ENCODE assay signal across 17 cellular contexts in genomic region chr16:29714396-29714795, GRCh38. TPM values are rescaled to one million over a fixed set of nuclear protein-coding genes. Genes with fewer than 3 reads are reported as not detected.
DNase-seq lines count a peak whose midpoint lies in the region; ATAC-seq, FAIRE-seq and TF ChIP-seq lines count a peak whose summit lies in the region.
"Had no signal": no experiment of that assay in that cellular context is flagged by ENCODE, and none has a peak within 500 bp of the region (broad histone marks: within the 10 kb centered on the region; RNA-seq: fewer than 3 reads in every experiment).

No MANE protein-coding gene starts in this region.

- H2AFZ ChIP-seq in HCT116 (ENCODE audit: low read depth, low read length, poor library complexity, severe bottlenecking) (peak overlapping the region; percentile 89), OCI-LY1 (ENCODE audit: low read length) (no peak overlapping the region), K562 (ENCODE audit: low read depth, low read length) (peak overlapping the region; percentile 47)

- no peaks in the 10 kb centered on the region for H3K9me1 ChIP-seq in K562 (ENCODE audit: control insufficient read depth, insufficient read depth, low read length)

- H3K79me2 ChIP-seq in HCT116 (ENCODE audit: insufficient read depth, low read length) (no peaks in the 10 kb centered on the region), OCI-LY1 (ENCODE audit: insufficient read depth, low read length) (no peaks in the 10 kb centered on the region), K562 (ENCODE audit: control insufficient read depth, insufficient read depth, low read length) (no peaks in the 10 kb centered on the region)

- H3K36me3 ChIP-seq in HCT116 (ENCODE audit: control insufficient read depth in 1 of 2, insufficient read depth in 2 of 2, low read length in 2 of 2) (no peaks in the 10 kb centered on the region), OCI-LY1 (ENCODE audit: insufficient read depth, low read length) (no peaks in the 10 kb centered on the region), K562 (ENCODE audit: control insufficient read depth, insufficient read depth, low read length) (no peaks in the 10 kb centered on the region)

- no peaks in the 10 kb centered on the region for H3K9me2 ChIP-seq in HCT116 (ENCODE audit: insufficient read depth)
- no peaks in the 10 kb centered on the region for H3K9me2 ChIP-seq in OCI-LY1 (ENCODE audit: low read depth, low read length)

- DNase-seq in activated effector memory CD4-positive, alpha-beta T cell treated with anti-CD3 and anti-CD28 coated beads, Interleukin-2, amount 50 U/mL, for 16 hours = peak; percentile 12
- DNase-seq in activated effector memory CD4-positive, alpha-beta T cell treated with Interleukin-2 at 50 U/mL for 16 hours = no peak
- DNase-seq in HCT116 (ENCODE audit: low read depth, low spot score) (no peak), K562 (ENCODE audit: extremely low read depth in 1 of 4, low spot score in 3 of 4) (no peak), NCI-H1092 (lab: John Stamatoyannopoulos, UW) (no peak)
- no peak for DNase-seq in stimulated activated naive CD4-positive, alpha-beta T cell (lab: John Stamatoyannopoulos, UW)
- DNase-seq: C1 segment of cervical spinal cord; Calu3; CD4-positive, alpha-beta T cell; DMS 273 treated with DMSO at 0.1 percent for 48 hours; DMS79; HCEC 1CT had no signal

- RAD21 ChIA-PET in HCT116 (lab: Charles Lee; ENCODE audit: low non-redundant PET in 1 of 2, low total read pairs in 2 of 2, uncharacterized antibody in 2 of 2, unreplicated experiment in 2 of 2) = no interaction called here

- no peaks in the 10 kb centered on the region for H3F3A ChIP-seq in OCI-LY1 (ENCODE audit: insufficient read depth, low read length)

- H3K4me3 ChIP-seq in HCT116 (replicated peaks in 1 of 2; ENCODE audit: low read depth in 1 of 2, low read length in 2 of 2) (no peak overlapping the region), OCI-LY1 (ENCODE audit: low read depth, low read length, poor library complexity, severe bottlenecking) (no peak overlapping the region), K562 (no peak overlapping the region)

- no peak overlapping the region for H3K9ac ChIP-seq in HCT116 (ENCODE audit: low read length)
- no peak overlapping the region for H3K9ac ChIP-seq in OCI-LY1 (ENCODE audit: low read length)
- H3K9ac ChIP-seq in K562 (ENCODE audit: insufficient read depth in 1 of 2, low read depth in 2 of 2, low read length in 2 of 2) = no peak overlapping the region

- no peak overlapping the region for H3K4me2 ChIP-seq in HCT116 (ENCODE audit: low read length)
- no peak overlapping the region for H3K4me2 ChIP-seq in OCI-LY1 (ENCODE audit: low read length)
- H3K4me2 ChIP-seq in K562 (ENCODE audit: insufficient read depth, low read length) = no peak overlapping the region

- H3K9me3 ChIP-seq in HCT116 (ENCODE audit: control insufficient read depth in 1 of 2, insufficient read depth in 1 of 2, low read depth in 1 of 2, low read length in 2 of 2) (no peaks in the 10 kb centered on the region), OCI-LY1 (ENCODE audit: low read length) (no peaks in the 10 kb centered on the region), K562 (replicated peaks; ENCODE audit: control insufficient read depth, insufficient read depth, low read depth, low read length) (no peaks in the 10 kb centered on the region)

- H3K27me3 ChIP-seq in HCT116 (ENCODE audit: insufficient read depth, low read length) (no peaks in the 10 kb centered on the region), OCI-LY1 (ENCODE audit: insufficient read depth, low read length) (no peaks in the 10 kb centered on the region), K562 (ENCODE audit: control insufficient read depth in 2 of 2, insufficient read depth in 2 of 2, low read length in 2 of 2) (no peaks in the 10 kb centered on the region)

- CTCF ChIA-PET in HCT116 (lab: Charles Lee) (interaction anchor here (1.5 to 2.3 kb wide), 2 partner anchors 14 to 15 kb away, joined by 4 to 6 read pairs; no protein-coding TSS in a partner anchor), K562 (lab: Yijun Ruan, JAX; ENCODE audit: low intra/inter-chr PET ratio) (no interaction called here)

- TF ChIP-seq CTCF in HCT116 (IDR thresholded peaks at IDR 0.05 in 2 of 3, conservative IDR thresholded peaks at IDR 0.05 in 1 of 3; ENCODE audit: borderline replicate concordance in 1 of 3, insufficient read depth in 1 of 3, low read depth in 2 of 3, low read length in 2 of 3) (no peak), OCI-LY1 (IDR thresholded peaks at IDR 0.05; ENCODE audit: low read length) (no peak), K562 (IDR thresholded peaks at IDR 0.05 in 2 of 3, conservative IDR thresholded peaks at IDR 0.05 in 1 of 3; ENCODE audit: insufficient read depth in 2 of 3, low read depth in 1 of 3, low read length in 3 of 3) (no peak)

- H3K27ac ChIP-seq in HCT116 (ENCODE audit: low read depth, low read length) = no peak overlapping the region
- H3K27ac ChIP-seq in OCI-LY1 (ENCODE audit: low read depth, low read length, poor library complexity, severe bottlenecking) = peak overlapping the region; percentile 30
- no peak overlapping the region for H3K27ac ChIP-seq in K562 (ENCODE audit: extremely low read depth, low read depth, low read length)

- POLR2A ChIA-PET in HCT116 (lab: Charles Lee) = no interaction called here
- POLR2A ChIA-PET in K562 (lab: Yijun Ruan, JAX) = interaction anchor here (0.6 to 1.1 kb wide), 3 partner anchors 10 to 592 kb away, joined by 3 to 5 read pairs (median 4); no protein-coding TSS in a partner anchor

- intact Hi-C loops in HCT116 (cut with micrococcal nuclease) (no loop called here), K562 (cut with micrococcal nuclease) (loop anchor here (5.0 kb wide), 1 partner anchor 72 kb away; no protein-coding TSS in a partner anchor)

- 50% methylated on average over 2 of the region's 2 CpGs for WGBS in K562 (ENCODE audit: insufficient coverage, low coverage, missing lambda C conversion rate)

- no peak for ATAC-seq in HCT116
- ATAC-seq in K562 = no peak
- ATAC-seq in GM21447 (IDR thresholded peaks at IDR 0.05; ENCODE audit: unreplicated experiment) = no peak

- TF ChIP-seq POLR2A in HCT116 (IDR thresholded peaks at IDR 0.05; ENCODE audit: borderline replicate concordance, extremely low read depth, insufficient read depth, insufficient read length) = no peak
- TF ChIP-seq POLR2A in K562 (conservative IDR thresholded peaks at IDR 0.05) = no peak

- no peak for TF ChIP-seq RAD21 in HCT116 (IDR thresholded peaks at IDR 0.05; ENCODE audit: low read depth)
- TF ChIP-seq RAD21 in K562 (CRISPR knock-in tag; conservative IDR thresholded peaks at IDR 0.05 in 1 of 2, IDR thresholded peaks at IDR 0.05 in 1 of 2) = no peak

- in situ Hi-C loops in K562 (cut with MboI) = no loop called here

- TF ChIP-seq EP300 in K562 (IDR thresholded peaks at IDR 0.05; ENCODE audit: low read length) = no peak

- FAIRE-seq in K562 (lab: Jason Lieb, UNC) = no peak
- FAIRE-seq: GM12892, GM19239 had no signal

- no peaks in the 10 kb centered on the region for H4K20me1 ChIP-seq in HCT116 (ENCODE audit: insufficient read depth)
- no peaks in the 10 kb centered on the region for H4K20me1 ChIP-seq in OCI-LY1 (ENCODE audit: insufficient read depth, low read length)
- no peaks in the 10 kb centered on the region for H4K20me1 ChIP-seq in K562 (replicated peaks; ENCODE audit: control insufficient read depth, insufficient read depth, low read length)

- BruUV-seq in HCT116 (replicated peaks; lab: Mats Ljungman, UMichigan) = no TSS peak
- BruUV-seq in K562 (replicated peaks; lab: Mats Ljungman, UMichigan) = no TSS peak

- H3K4me1 ChIP-seq in HCT116 (ENCODE audit: control insufficient read depth in 1 of 2, insufficient read depth in 2 of 2, low read length in 2 of 2) = peaks cover 5 to 11% of the 10 kb centered on the region in 2 experiments; a peak in 3 of 4 replicates
- H3K4me1 ChIP-seq in OCI-LY1 (ENCODE audit: insufficient read depth, low read length, severe bottlenecking) = peaks cover 32% of the 10 kb centered on the region
- H3K4me1 ChIP-seq in K562 (replicated peaks in 1 of 2; ENCODE audit: control insufficient read depth in 2 of 2, insufficient read depth in 2 of 2, low read length in 2 of 2) = peaks cover 8 to 17% of the 10 kb centered on the region in 2 experiments

RNA-seq across cellular contexts. Expression of gene C16orf54, which starts 31.4 kb away (rescaled TPM):
- total RNA-seq in HCT116 (2021; ENCODE audit: unreplicated experiment) = 0.15 TPM
- not detected in 2 replicates for polyA plus RNA-seq in HCT116 (2012)
- total RNA-seq in K562 (2011; cell fraction: chromatin; rRNA removed; ENCODE audit: low replicate concordance) = not detected in 2 replicates
- total RNA-seq in K562 (2011; cell fraction: nucleolus; rRNA removed) = not detected in 2 replicates
- total RNA-seq in K562 (2011; cell fraction: nucleoplasm; rRNA removed) = not detected in 2 replicates
- total RNA-seq in K562 (2014; rRNA removed) = not detected in 2 replicates
- not detected in 2 replicates for total RNA-seq in K562 (2014; rRNA removed; fragmentation: Illumina TruSeq; extraction: Trizol)
- not detected in 2 replicates for total RNA-seq in K562 (2015; rRNA removed; fragmentation: Illumina TruSeq; extraction: Trizol)
- 0.09 TPM in 1 of 2 replicates, not detected in the other for total RNA-seq in K562 (2021)
- polyA plus RNA-seq in K562 (2011; rRNA removed) = not detected in 2 replicates
- not detected in 2 replicates for polyA plus RNA-seq in K562 (2011; cell fraction: cytosol; rRNA removed)
- polyA plus RNA-seq in K562 (2011; cell fraction: nucleus; rRNA removed) = not detected in 2 replicates
- not detected in 2 replicates for polyA plus RNA-seq in K562 (2012)
- not detected in 2 replicates for polyA plus RNA-seq in K562 (2014; fragmentation: Illumina TruSeq; extraction: Trizol)
- not detected for polyA plus RNA-seq in K562 (2014; fragmentation: Nextera tagmentation; extraction: Ambion mirVana)
- not detected in 2 replicates for polyA plus RNA-seq in K562 (2014; rRNA removed)
- not detected in 2 replicates for polyA minus RNA-seq in K562 (2011; rRNA and poly(A)+ RNA removed)
- polyA minus RNA-seq in K562 (2011; cell fraction: cytosol; rRNA and poly(A)+ RNA removed) = not detected in 2 replicates
- not detected in 2 replicates for polyA minus RNA-seq in K562 (2011; cell fraction: nucleus; rRNA and poly(A)+ RNA removed)
- total RNA-seq: Calu3, G401 had no signal

RNA-seq across cellular contexts. Expression of gene QPRT, which starts 35.4 kb away (rescaled TPM):
- total RNA-seq in HCT116 (2021; ENCODE audit: unreplicated experiment) (0.52 TPM), K562 (2014; rRNA removed) (112 and 115 TPM in 2 replicates), K562 (2014; rRNA removed; fragmentation: Illumina TruSeq; extraction: Trizol) (37.3 and 39.2 TPM in 2 replicates), K562 (2015; rRNA removed; fragmentation: Illumina TruSeq; extraction: Trizol) (72.8 and 76.7 TPM in 2 replicates), K562 (2021) (80.7 and 86.5 TPM in 2 replicates)
- polyA plus RNA-seq in HCT116 (2012) = 0.13 and 0.19 TPM in 2 replicates
- 45.6 and 86.1 TPM in 2 replicates for total RNA-seq in K562 (2011; cell fraction: chromatin; rRNA removed; ENCODE audit: low replicate concordance)
- total RNA-seq in K562 (2011; cell fraction: nucleolus; rRNA removed) = 57.9 and 68.0 TPM in 2 replicates
- 66.3 and 114 TPM in 2 replicates for total RNA-seq in K562 (2011; cell fraction: nucleoplasm; rRNA removed)
- polyA plus RNA-seq in K562 (2011; rRNA removed) (38.9 and 73.1 TPM in 2 replicates), K562 (2014; fragmentation: Illumina TruSeq; extraction: Trizol) (64.1 and 72.4 TPM in 2 replicates), K562 (2014; fragmentation: Nextera tagmentation; extraction: Ambion mirVana) (10 to 100 TPM in 1 of 2 experiments, 1 to 10 TPM in 1; 7.7 to 10.8 TPM), K562 (2014; rRNA removed) (64.3 and 68.8 TPM in 2 replicates)
- 79.6 and 90.5 TPM in 2 replicates for polyA plus RNA-seq in K562 (2011; cell fraction: cytosol; rRNA removed)
- 56.0 and 57.6 TPM in 2 replicates for polyA plus RNA-seq in K562 (2011; cell fraction: nucleus; rRNA removed)
- 120 and 164 TPM in 2 replicates for polyA plus RNA-seq in K562 (2012)
- 37.4 and 44.7 TPM in 2 replicates for polyA minus RNA-seq in K562 (2011; rRNA and poly(A)+ RNA removed)
- 56.5 and 107 TPM in 2 replicates for polyA minus RNA-seq in K562 (2011; cell fraction: cytosol; rRNA and poly(A)+ RNA removed)
- polyA minus RNA-seq in K562 (2011; cell fraction: nucleus; rRNA and poly(A)+ RNA removed) = 12.7 and 19.0 TPM in 2 replicates

RNA-seq across cellular contexts. Expression of gene SPN, which starts 51.3 kb away (rescaled TPM):
- total RNA-seq in HCT116 (2021; ENCODE audit: unreplicated experiment) = 0.47 TPM
- polyA plus RNA-seq in HCT116 (2012) = 0.02 and 0.30 TPM in 2 replicates
- 97.4 and 224 TPM in 2 replicates for total RNA-seq in K562 (2011; cell fraction: chromatin; rRNA removed; ENCODE audit: low replicate concordance)
- total RNA-seq in K562 (2011; cell fraction: nucleolus; rRNA removed) = 129 and 166 TPM in 2 replicates
- total RNA-seq in K562 (2011; cell fraction: nucleoplasm; rRNA removed) = 142 and 171 TPM in 2 replicates
- 75.4 and 91.8 TPM in 2 replicates for total RNA-seq in K562 (2014; rRNA removed)
- total RNA-seq in K562 (2014; rRNA removed; fragmentation: Illumina TruSeq; extraction: Trizol) = 80.6 and 85.0 TPM in 2 replicates
- total RNA-seq in K562 (2015; rRNA removed; fragmentation: Illumina TruSeq; extraction: Trizol) = 110 and 114 TPM in 2 replicates
- 202 and 225 TPM in 2 replicates for total RNA-seq in K562 (2021)
- polyA plus RNA-seq in K562 (2011; rRNA removed) = 56.7 and 114 TPM in 2 replicates
- polyA plus RNA-seq in K562 (2011; cell fraction: cytosol; rRNA removed) = 56.3 and 107 TPM in 2 replicates
- 80.5 and 114 TPM in 2 replicates for polyA plus RNA-seq in K562 (2011; cell fraction: nucleus; rRNA removed)
- 152 and 220 TPM in 2 replicates for polyA plus RNA-seq in K562 (2012)
- polyA plus RNA-seq in K562 (2014; fragmentation: Illumina TruSeq; extraction: Trizol) = 174 and 221 TPM in 2 replicates
- 10 to 100 TPM; 24.3 to 34.3 TPM for polyA plus RNA-seq in K562 (2014; fragmentation: Nextera tagmentation; extraction: Ambion mirVana)
- 74.2 and 79.4 TPM in 2 replicates for polyA plus RNA-seq in K562 (2014; rRNA removed)
- polyA minus RNA-seq in K562 (2011; rRNA and poly(A)+ RNA removed) = 64.6 and 73.0 TPM in 2 replicates
- polyA minus RNA-seq in K562 (2011; cell fraction: cytosol; rRNA and poly(A)+ RNA removed) = 66.4 and 80.3 TPM in 2 replicates
- 15.9 and 30.7 TPM in 2 replicates for polyA minus RNA-seq in K562 (2011; cell fraction: nucleus; rRNA and poly(A)+ RNA removed)
- total RNA-seq: Calu3 had no signal

Comparison
In these comparisons a context has a peak if more than half of its experiments do, and no peak if none do; other contexts are left out.
1. RNA of gene QPRT, which starts 35.4 kb away (total RNA-seq): 37.3 to 115 TPM in K562; 0.52 TPM in HCT116 (single experiment); every median in the first group is over 10 times any median in the second.
2. RNA of gene SPN, which starts 51.3 kb away (total RNA-seq): 75.4 to 225 TPM in K562; 0.47 TPM in HCT116 (single experiment); every median in the first group is over 10 times any median in the second.